8 cellular contexts compared by ENCODE assay signal in genomic region chr4:14729605-14730004, GRCh38.
"Had no signal": no experiment of that assay in that cellular context is flagged by ENCODE, and none has a peak within 500 bp of the region (broad histone marks: within the 10 kb centered on the region; RNA-seq: fewer than 3 reads in every experiment).

No MANE protein-coding gene starts in this region.

- FAIRE-seq: H54, HTR-8/SVneo had no signal

- H3K27ac ChIP-seq: KMS-11 had no signal

- H3K9ac ChIP-seq: KMS-11 had no signal

- H3K4me2 ChIP-seq: KMS-11 had no signal

- DNase-seq: GOT3, H9, HCEC 1CT, Karpas-422, KBM-7 had no signal
